ENCODE assay signal across 7 cellular contexts in the genomic region with DNA sequence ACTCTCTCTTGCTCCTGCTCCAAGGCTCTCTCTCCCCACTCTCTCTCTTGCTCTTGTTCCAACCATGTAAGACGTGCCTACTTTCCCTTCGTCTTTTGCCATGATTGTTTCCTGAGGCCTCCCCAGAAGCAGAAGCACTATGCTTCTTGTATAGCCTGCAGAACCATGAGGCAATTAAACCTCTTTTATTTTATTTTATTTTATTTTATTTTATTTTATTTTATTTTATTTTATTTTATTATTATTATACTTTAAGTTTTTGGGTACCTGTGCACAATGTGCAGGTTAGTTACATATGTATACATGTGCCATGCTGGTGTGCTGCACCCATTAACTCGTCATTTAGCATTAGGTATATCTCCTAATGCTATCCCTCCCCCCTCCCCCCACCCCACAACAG. TPM values are rescaled to one million over a fixed set of nuclear protein-coding genes. Genes with fewer than 3 reads are reported as not detected.
"Had no signal": no experiment of that assay in that cellular context is flagged by ENCODE, and none has a peak within 500 bp of the region (broad histone marks: within the 10 kb centered on the region; RNA-seq: fewer than 3 reads in every experiment).

No MANE protein-coding gene starts in this region.

RNA-seq across cellular contexts. Expression of gene GYPA, which starts 17.2 kb away (rescaled TPM):
- total RNA-seq: GM23248, GM23338, H1, H4, H7, H9, HFFc6 had no signal
